Comparison of ENCODE assay signal across 29 cellular contexts in genomic region chr12:95541436-95541835, GRCh38. TPM values are rescaled to one million over a fixed set of nuclear protein-coding genes. Genes with fewer than 3 reads are reported as not detected.
"Had no signal": no experiment of that assay in that cellular context is flagged by ENCODE, and none has a peak within 500 bp of the region (broad histone marks: within the 10 kb centered on the region; RNA-seq: fewer than 3 reads in every experiment).

No MANE protein-coding gene starts in this region.

- H3K4me3 ChIP-seq: coronary artery, dorsolateral prefrontal cortex had no signal

- ATAC-seq: activated CD4-positive, alpha-beta T cell treated with anti-CD3 and anti-CD28 coated beads for 36 hours; activated CD8-positive, alpha-beta memory T cell treated with anti-CD3 and anti-CD28 coated beads, Interleukin-2, amount 10 ng/mL, durations not matched to agents 7 days and 5 days; activated CD8-positive, alpha-beta T cell treated with anti-CD3 and anti-CD28 coated beads, Interleukin-2, amount 10 ng/mL, durations not matched to agents 7 days and 5 days; activated naive CD4-positive, alpha-beta T cell treated with anti-CD3 and anti-CD28 coated beads, Interleukin-2, amount 50 U/mL, for 72 hours; esophagus mucosa had no signal

- H3K36me3 ChIP-seq: brain microvascular endothelial cell had no signal

- DNase-seq: activated CD4-positive, alpha-beta memory T cell treated with anti-CD3 and anti-CD28 coated beads for 36 hours; activated CD4-positive, alpha-beta T cell treated with anti-CD3 and anti-CD28 coated beads for 36 hours; activated CD4-positive, alpha-beta T cell treated with anti-CD3 and anti-CD28 coated beads, Interleukin-2, amount 10 ng/mL, durations not matched to agents 24 days and 14 days; activated CD4-positive, CD25-positive, alpha-beta regulatory T cell; activated CD4-positive, CD25-positive, alpha-beta regulatory T cell treated with anti-CD3 and anti-CD28 coated beads, Interleukin-2, amount 50 U/mL, for 72 hours; activated CD8-positive, alpha-beta memory T cell treated with anti-CD3 and anti-CD28 coated beads, Interleukin-2, amount 10 ng/mL, durations not matched to agents 7 days and 5 days; activated CD8-positive, alpha-beta memory T cell treated with anti-CD3 and anti-CD28 coated beads, Interleukin-2, amount 50 U/mL, for 4 hours; activated CD8-positive, alpha-beta T cell treated with anti-CD3 and anti-CD28 coated beads, Interleukin-2, amount 10 ng/mL, durations not matched to agents 7 days and 5 days; activated effector memory CD4-positive, alpha-beta T cell treated with anti-CD3 and anti-CD28 coated beads, Interleukin-2, amount 50 U/mL, for 16 hours; activated naive CD4-positive, alpha-beta T cell; activated naive CD4-positive, alpha-beta T cell treated with anti-CD3 and anti-CD28 coated beads, Interleukin-2, amount 10 ng/mL, durations not matched to agents 7 days and 5 days; activated naive CD8-positive, alpha-beta T cell treated with anti-CD3 and anti-CD28 coated beads, Interleukin-2, amount 10 ng/mL, durations not matched to agents 7 days and 5 days; activated T-cell treated with anti-CD3 and anti-CD28 coated beads, Interleukin-2, amount 50 U/mL, for 1 hour; activated T-cell treated with anti-CD3 and anti-CD28 coated beads, Interleukin-2, amount 50 U/mL, for 48 hours; amniotic stem cell; anterior cingulate cortex; brain microvascular endothelial cell; dorsolateral prefrontal cortex; effector memory CD4-positive, alpha-beta T cell; endodermal cell; foreskin fibroblast; head of caudate nucleus; T-helper 2 cell had no signal

- H3K27me3 ChIP-seq: brain microvascular endothelial cell had no signal

- H3K27ac ChIP-seq: brain microvascular endothelial cell, coronary artery, dorsolateral prefrontal cortex had no signal

- FAIRE-seq: astrocyte, bronchial epithelial cell, frontal cortex had no signal

RNA-seq across cellular contexts. Expression of gene USP44, which starts 9.8 kb away (rescaled TPM):
- total RNA-seq: esophagus mucosa had no signal
